In genomic region chr16:30378236-30379164, GRCh38 we compare ENCODE assay signal across 1 cellular context.
TF ChIP-seq lines count a peak whose summit lies in the region.

No MANE protein-coding gene starts in this region.

TF ChIP-seq in K562, 482 proteins besides CTCF, POLR2A, EP300 and RAD21 (continued from another document and continues in another):
- TF ChIP-seq CHD7 (IDR thresholded peaks at IDR 0.05; ENCODE audit: low read depth, low read length) = no peak
- no peak for TF ChIP-seq MCM7 (IDR thresholded peaks at IDR 0.05)
- TF ChIP-seq ETS1 (conservative IDR thresholded peaks at IDR 0.05; ENCODE audit: control insufficient read depth, low read depth, low read length) = no peak
- no peak for TF ChIP-seq ELK3 (CRISPR knock-in tag; IDR thresholded peaks at IDR 0.05)
- peak; percentile 54 for TF ChIP-seq BCOR (IDR thresholded peaks at IDR 0.05)
- no peak for TF ChIP-seq STAT5B (CRISPR knock-in tag; IDR thresholded peaks at IDR 0.05)
- TF ChIP-seq ZNF175 (CRISPR knock-in tag; IDR thresholded peaks at IDR 0.05; ENCODE audit: low read depth) = no peak
- peak; percentile 36; the same call in 1 of the 2 replicates for TF ChIP-seq PML (IDR thresholded peaks at IDR 0.05; ENCODE audit: low read length)
- no peak for TF ChIP-seq SRSF3 (IDR thresholded peaks at IDR 0.05; ENCODE audit: insufficient read depth, low read length)
- no peak for TF ChIP-seq ZNF217 (CRISPR knock-in tag; IDR thresholded peaks at IDR 0.05)
- peak; percentile 57 for TF ChIP-seq VEZF1 (CRISPR knock-in tag; IDR thresholded peaks at IDR 0.05)
- TF ChIP-seq ZNF311 (CRISPR knock-in tag; IDR thresholded peaks at IDR 0.05) = no peak
- TF ChIP-seq KLF13 (tag; IDR thresholded peaks at IDR 0.05; ENCODE audit: borderline replicate concordance, low read depth) = no peak
- peak; percentile 79 for TF ChIP-seq RBFOX2 (IDR thresholded peaks at IDR 0.05; ENCODE audit: low read depth, low read length)
- peak; percentile 19; the same call in 1 of the 2 replicates for TF ChIP-seq ARID3B (CRISPR knock-in tag; IDR thresholded peaks at IDR 0.05; ENCODE audit: borderline replicate concordance)
- TF ChIP-seq SNAPC5 (CRISPR knock-in tag; IDR thresholded peaks at IDR 0.05) = no peak
- no peak for TF ChIP-seq CHD4 (IDR thresholded peaks at IDR 0.05; ENCODE audit: insufficient read depth, insufficient replicate concordance, low read depth, low read length, poor library complexity, severe bottlenecking)
- peak; percentile 55 for TF ChIP-seq TAF1 (IDR thresholded peaks at IDR 0.05; ENCODE audit: control insufficient read depth, extremely low read depth, insufficient read depth, low read length, severe bottlenecking)
- no peak for TF ChIP-seq CC2D1A (IDR thresholded peaks at IDR 0.05)
- TF ChIP-seq IRF9 (tag; IDR thresholded peaks at IDR 0.05) = no peak
- no peak; the same call in 1 of the 2 replicates for TF ChIP-seq PKNOX1 (IDR thresholded peaks at IDR 0.05)
- TF ChIP-seq ZNF445 (CRISPR knock-in tag; IDR thresholded peaks at IDR 0.05; ENCODE audit: low read depth) = no peak
- peak; percentile 81 for TF ChIP-seq EP400 (IDR thresholded peaks at IDR 0.05)
- no peak for TF ChIP-seq SMAD2 (IDR thresholded peaks at IDR 0.05; ENCODE audit: low read depth, low read length)
- TF ChIP-seq MCM2 (IDR thresholded peaks at IDR 0.05; ENCODE audit: low read depth) = no peak
- TF ChIP-seq BCLAF1 (IDR thresholded peaks at IDR 0.05; ENCODE audit: borderline replicate concordance in 1 of 2, control insufficient read depth in 1 of 2, low read depth in 2 of 2, low read length in 1 of 2) = 0 out of 4 replicates have a peak, but pooled peaks of 1 of the 2 experiments have one; percentile 24
- no peak for TF ChIP-seq MITF (IDR thresholded peaks at IDR 0.05)
- no peak for TF ChIP-seq ZNF174 (CRISPR knock-in tag; IDR thresholded peaks at IDR 0.05)
- no peak for TF ChIP-seq NCOR1 (IDR thresholded peaks at IDR 0.05)
- no peak for TF ChIP-seq ZNF133 (CRISPR knock-in tag; IDR thresholded peaks at IDR 0.05)
